ENCODE assay signal across 27 cellular contexts in genomic region chr17:73772107-73772705, GRCh38.
"Had no signal": no experiment of that assay in that cellular context is flagged by ENCODE, and none has a peak within 500 bp of the region (broad histone marks: within the 10 kb centered on the region; RNA-seq: fewer than 3 reads in every experiment).

No MANE protein-coding gene starts in this region.

- H3K27me3 ChIP-seq: colonic mucosa, thyroid gland, upper lobe of left lung, vagina had no signal

- H3K4me3 ChIP-seq: colonic mucosa, gastroesophageal sphincter, lower lobe of right lung, skin epidermis, thyroid gland, upper lobe of left lung, vagina had no signal

- H3K9me3 ChIP-seq: colonic mucosa, gastroesophageal sphincter, lower lobe of right lung, thyroid gland, upper lobe of left lung, vagina had no signal

- H3K36me3 ChIP-seq: colonic mucosa, gastroesophageal sphincter, lower lobe of right lung, thyroid gland, upper lobe of left lung, vagina had no signal

- DNase-seq: activated B cell treated with CpG ODN at 0.5 μM for 24 hours; activated CD4-positive, alpha-beta T cell treated with anti-CD3 and anti-CD28 coated beads, Interleukin-2, amount 50 U/mL, for 1 hour; activated CD8-positive, alpha-beta T cell treated with anti-CD3 and anti-CD28 coated beads for 36 hours; activated naive CD8-positive, alpha-beta T cell treated with anti-CD3 and anti-CD28 coated beads, Interleukin-2, amount 50 U/mL, for 24 hours; activated T-cell treated with anti-CD3 and anti-CD28 coated beads, Interleukin-2, amount 50 U/mL, for 4 hours; amygdala; colonic mucosa; effector CD8-positive, alpha-beta T cell; head of caudate nucleus; hippocampal formation; kidney; lower lobe of right lung; mesenchymal stem cell; natural killer cell; stimulated activated CD4-positive, alpha-beta T cell treated with anti-CD3 and anti-CD28 coated beads, Interleukin-4, amount 100 ng/mL, for 4 hours; stimulated activated CD8-positive, alpha-beta memory T cell treated with anti-CD3 and anti-CD28 coated beads, Interleukin-4, amount 100 ng/mL, for 48 hours; stimulated activated naive CD8-positive, alpha-beta T cell treated with anti-CD3 and anti-CD28 coated beads, Interleukin-15, amount 100 ng/mL, for 72 hours; T-helper 2 cell; thyroid gland; upper lobe of left lung had no signal

- H3K27ac ChIP-seq: colonic mucosa, epithelial cell of prostate, gastroesophageal sphincter, lower lobe of right lung, skin epidermis, thyroid gland, upper lobe of left lung, vagina had no signal

- ATAC-seq: activated CD8-positive, alpha-beta T cell treated with anti-CD3 and anti-CD28 coated beads for 36 hours; activated naive CD8-positive, alpha-beta T cell treated with anti-CD3 and anti-CD28 coated beads, Interleukin-2, amount 50 U/mL, for 24 hours; activated T-cell treated with anti-CD3 and anti-CD28 coated beads, Interleukin-2, amount 50 U/mL, for 4 hours; activated T-helper 17 cell treated with anti-CD3 and anti-CD28 coated beads, Interleukin-2, amount 50 U/mL, for 72 hours; gastroesophageal sphincter; lower lobe of right lung; natural killer cell; sciatic nerve; stimulated activated memory B cell treated with anti-CD40 and anti-IgM and Interleukin-4, amounts not matched to agents 10 μg/mL and 1 μg/mL and 100 μg/mL, for 72 hours; stimulated activated naive CD8-positive, alpha-beta T cell treated with anti-CD3 and anti-CD28 coated beads, Interleukin-15, amount 100 ng/mL, for 72 hours had no signal
